ENCODE assay signal across 12 cellular contexts in genomic region chr15:67166280-67167009, GRCh38.
A peak's percentile ranks its signal among the peaks of the same experiment; 100 is the strongest.
DNase-seq lines count a peak whose midpoint lies in the region; ATAC-seq and TF ChIP-seq lines count a peak whose summit lies in the region.
"Had no signal": no experiment of that assay in that cellular context is flagged by ENCODE, and none has a peak within 500 bp of the region (broad histone marks: within the 10 kb centered on the region; RNA-seq: fewer than 3 reads in every experiment).

No MANE protein-coding gene starts in this region.

- H3K4me3 Mint-ChIP-seq in CD4-positive, CD25-positive, alpha-beta regulatory T cell, result no peak overlapping the region
- H3K4me3 Mint-ChIP-seq in endodermal cell (peak overlapping the region; percentile 30), neural progenitor cell (peak overlapping the region; percentile 63), immature natural killer cell (no peak overlapping the region)
- H3K4me3 Mint-ChIP-seq: dendritic cell treated with granulocyte-macrophage colony-stimulating factor and Interleukin-4, amounts not matched to agents 40 ng/mL and 50 ng/mL, for 4 days had no signal

- no peak for TF ChIP-seq CTCF in endodermal cell (conservative IDR thresholded peaks at IDR 0.05)
- no peak for TF ChIP-seq CTCF in neural progenitor cell (IDR thresholded peaks at IDR 0.05)

- no peak for ATAC-seq in CD4-positive, CD25-positive, alpha-beta regulatory T cell (ENCODE audit: low read depth in 2 of 2)
- ATAC-seq in HG03520 (IDR thresholded peaks at IDR 0.05; ENCODE audit: unreplicated experiment) (no peak), HG03139 (IDR thresholded peaks at IDR 0.05; ENCODE audit: unreplicated experiment) (no peak)

- H2AFZ ChIP-seq in neural progenitor cell (replicated peaks), result no peak overlapping the region

- peaks cover 8% of the 10 kb centered on the region for H3F3A ChIP-seq in neural progenitor cell (ENCODE audit: low read depth)

- H3K36me3 ChIP-seq in CD4-positive, CD25-positive, alpha-beta regulatory T cell (ENCODE audit: control insufficient read depth, insufficient read depth, low read length), result peaks cover 68% of the 10 kb centered on the region
- H3K36me3 ChIP-seq in HUES64 (ENCODE audit: insufficient read depth, low read length), result peaks cover 22% of the 10 kb centered on the region
- H3K36me3 ChIP-seq in endodermal cell (ENCODE audit: control insufficient read depth, insufficient read depth, low read length), result peaks cover 57% of the 10 kb centered on the region
- no peaks in the 10 kb centered on the region for H3K36me3 ChIP-seq in neural progenitor cell
- H3K36me3 ChIP-seq: uterus had no signal

- peak overlapping the region; percentile 74 to 76 (median 74) for H3K27ac Mint-ChIP-seq in CD4-positive, CD25-positive, alpha-beta regulatory T cell
- H3K27ac Mint-ChIP-seq in endodermal cell (peak overlapping the region; percentile 23), neural progenitor cell (peak overlapping the region; percentile 85), immature natural killer cell (peak overlapping the region in 1 of 6 donors; percentile 25)
- H3K27ac Mint-ChIP-seq: dendritic cell treated with granulocyte-macrophage colony-stimulating factor and Interleukin-4, amounts not matched to agents 40 ng/mL and 50 ng/mL, for 4 days had no signal

- H3K4me2 ChIP-seq in neural progenitor cell, result no peak overlapping the region
- H3K4me2 ChIP-seq: KMS-11 had no signal

- WGBS in HUES64, result 76% methylated on average over 13 of the region's 13 CpGs
- 81 to 82% methylated on average over 12 to 13 of the region's 13 CpGs for WGBS in endodermal cell (ENCODE audit: insufficient coverage in 1 of 2, insufficient read length in 1 of 2), 2 experiments

- DNase-seq in CD4-positive, CD25-positive, alpha-beta regulatory T cell, result no peak
- DNase-seq in endodermal cell, result no peak
- no peak for DNase-seq in neural progenitor cell (ENCODE audit: low spot score)
- no peak for DNase-seq in immature natural killer cell
- DNase-seq in mucosa of gallbladder (ENCODE audit: low spot score), result no peak
- DNase-seq: NCI-H146, uterus had no signal

- H3K4me1 ChIP-seq in CD4-positive, CD25-positive, alpha-beta regulatory T cell (ENCODE audit: control insufficient read depth, insufficient read depth, low read length, poor library complexity, severe bottlenecking), result no peaks in the 10 kb centered on the region
- H3K4me1 ChIP-seq in HUES64 (ENCODE audit: insufficient read depth, low read length) (peaks cover 26% of the 10 kb centered on the region), endodermal cell (ENCODE audit: control insufficient read depth, insufficient read depth, low read length) (peaks cover 16% of the 10 kb centered on the region), neural progenitor cell (peaks cover 18% of the 10 kb centered on the region)

- no peaks in the 10 kb centered on the region for H3K27me3 ChIP-seq in CD4-positive, CD25-positive, alpha-beta regulatory T cell (ENCODE audit: control insufficient read depth, insufficient read depth, low read length)
- H3K27me3 ChIP-seq in HUES64 (ENCODE audit: insufficient read depth, low read length) (no peaks in the 10 kb centered on the region), endodermal cell (ENCODE audit: control insufficient read depth, insufficient read depth, low read length, poor library complexity, severe bottlenecking) (peaks cover 10% of the 10 kb centered on the region), neural progenitor cell (no peaks in the 10 kb centered on the region)
- H3K27me3 ChIP-seq: uterus had no signal

- no peaks in the 10 kb centered on the region for H3K27me3 Mint-ChIP-seq in CD4-positive, CD25-positive, alpha-beta regulatory T cell
- H3K27me3 Mint-ChIP-seq in endodermal cell (ENCODE audit: insufficient read depth) (peaks cover 87% of the 10 kb centered on the region), neural progenitor cell (ENCODE audit: insufficient read depth, low read depth) (peaks cover 7% of the 10 kb centered on the region), immature natural killer cell (ENCODE audit: low read depth in 3 of 3) (peaks cover 0 to 1% (median 0%) of the 10 kb centered on the region in 3 donors)

- H3K9ac ChIP-seq in HUES64 (ENCODE audit: low read depth, low read length) (no peak overlapping the region), endodermal cell (ENCODE audit: extremely low read depth, low read length, poor library complexity, severe bottlenecking) (no peak overlapping the region), neural progenitor cell (no peak overlapping the region)
- H3K9ac ChIP-seq: KMS-11 had no signal

- no peak overlapping the region for H3K27ac ChIP-seq in CD4-positive, CD25-positive, alpha-beta regulatory T cell (ENCODE audit: insufficient read depth, low read length, poor library complexity, severe bottlenecking)
- H3K27ac ChIP-seq in HUES64 (ENCODE audit: low read depth, low read length) (peak overlapping the region; percentile 90), endodermal cell (ENCODE audit: low read depth, low read length) (peak overlapping the region; percentile 70), neural progenitor cell (no peak overlapping the region)
- H3K27ac ChIP-seq: KMS-11 had no signal

- no peak overlapping the region for H3K4me3 ChIP-seq in CD4-positive, CD25-positive, alpha-beta regulatory T cell (ENCODE audit: low read depth, low read length)
- peak overlapping the region; percentile 4; the same call in 1 of the 2 replicates for H3K4me3 ChIP-seq in HUES64 (ENCODE audit: low read length)
- H3K4me3 ChIP-seq in endodermal cell (ENCODE audit: low read length), result no peak overlapping the region
- no peak overlapping the region for H3K4me3 ChIP-seq in neural progenitor cell
- H3K4me3 ChIP-seq: uterus had no signal

- H4K20me1 ChIP-seq in neural progenitor cell (ENCODE audit: low read depth), result peaks cover 26% of the 10 kb centered on the region

- no peaks in the 10 kb centered on the region for H3K9me3 Mint-ChIP-seq in CD4-positive, CD25-positive, alpha-beta regulatory T cell
- H3K9me3 Mint-ChIP-seq in endodermal cell (no peaks in the 10 kb centered on the region), neural progenitor cell (no peaks in the 10 kb centered on the region), immature natural killer cell (no peaks in the 10 kb centered on the region)
- H3K9me3 Mint-ChIP-seq: dendritic cell treated with granulocyte-macrophage colony-stimulating factor and Interleukin-4, amounts not matched to agents 40 ng/mL and 50 ng/mL, for 4 days had no signal

- peaks cover 6% of the 10 kb centered on the region for H3K79me2 ChIP-seq in neural progenitor cell (ENCODE audit: low read depth)

- H3K4me1 Mint-ChIP-seq in CD4-positive, CD25-positive, alpha-beta regulatory T cell, result peaks cover 4 to 24% (median 15%) of the 10 kb centered on the region in 4 donors
- peaks cover 20% of the 10 kb centered on the region for H3K4me1 Mint-ChIP-seq in endodermal cell
- H3K4me1 Mint-ChIP-seq in neural progenitor cell, result peaks cover 47% of the 10 kb centered on the region
- peaks cover 19 to 22% of the 10 kb centered on the region in 2 donors for H3K4me1 Mint-ChIP-seq in immature natural killer cell

- H3K36me3 Mint-ChIP-seq in CD4-positive, CD25-positive, alpha-beta regulatory T cell, result peaks cover 58% of the 10 kb centered on the region
- H3K36me3 Mint-ChIP-seq in endodermal cell (ENCODE audit: low read depth), result peaks cover 17% of the 10 kb centered on the region
- H3K36me3 Mint-ChIP-seq in neural progenitor cell, result peaks cover 37% of the 10 kb centered on the region
- H3K36me3 Mint-ChIP-seq in immature natural killer cell, result peaks cover 12 to 48% (median 19%) of the 10 kb centered on the region in 3 donors

- H3K9me3 ChIP-seq in CD4-positive, CD25-positive, alpha-beta regulatory T cell (ENCODE audit: control insufficient read depth in 2 of 2, low read length in 2 of 2), result no peaks in the 10 kb centered on the region
- H3K9me3 ChIP-seq in HUES64 (ENCODE audit: insufficient read depth, low read depth, low read length) (no peaks in the 10 kb centered on the region), endodermal cell (ENCODE audit: control insufficient read depth, low read length) (no peaks in the 10 kb centered on the region), neural progenitor cell (ENCODE audit: low read depth) (no peaks in the 10 kb centered on the region)
- H3K9me3 ChIP-seq: uterus had no signal

Comparison
In these comparisons a context has a peak if more than half of its experiments do, and no peak if none do; other contexts are left out.
1. H3K27ac ChIP-seq: peak in HUES64 (single experiment) and endodermal cell (single experiment); none in CD4-positive, CD25-positive, alpha-beta regulatory T cell (single experiment) and neural progenitor cell (single experiment).
2. H3K4me3 Mint-ChIP-seq: peak in endodermal cell (single experiment) and neural progenitor cell (single experiment); none in CD4-positive, CD25-positive, alpha-beta regulatory T cell (0 of 4) and immature natural killer cell (0 of 5).